ENCODE assay signal across 7 cellular contexts in the genomic region with DNA sequence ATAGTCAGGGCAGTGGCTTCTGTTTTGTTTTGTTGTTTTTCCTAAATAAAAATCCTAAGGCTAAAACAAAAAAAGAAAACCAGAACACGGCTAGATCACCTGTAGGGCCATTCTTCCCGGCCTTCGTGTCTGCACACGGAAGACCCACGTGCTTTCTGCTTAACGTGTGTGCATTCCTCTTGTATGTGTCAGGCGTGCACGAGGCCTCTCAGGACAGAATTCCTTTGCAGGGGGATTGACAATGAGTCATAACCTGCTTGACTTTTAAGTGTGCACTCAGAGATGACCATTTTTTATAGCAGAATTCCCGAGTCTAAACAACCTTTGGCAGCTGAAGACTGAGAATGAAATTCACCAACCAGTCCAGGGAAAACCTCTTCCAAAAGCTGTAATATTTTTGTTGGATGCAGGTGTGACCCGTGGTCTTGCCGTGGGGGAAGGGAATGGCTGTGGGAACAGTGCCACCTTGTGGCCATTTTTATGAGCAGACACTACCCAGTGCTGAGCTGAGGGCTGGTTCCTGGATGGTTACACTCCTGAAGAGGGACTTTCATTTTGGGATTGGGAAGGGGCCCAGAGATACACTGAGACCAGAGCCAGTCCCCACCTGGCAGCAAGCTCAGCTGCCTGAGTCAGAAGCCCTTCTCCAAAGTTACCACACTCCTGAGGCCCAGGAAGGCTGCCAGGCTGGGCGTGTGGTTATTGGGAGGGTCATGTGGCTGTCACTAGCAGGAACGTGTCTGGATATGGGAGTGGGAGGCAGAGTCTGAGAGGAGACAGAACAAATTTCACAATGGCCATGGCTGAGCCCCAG. TPM values are rescaled to one million over a fixed set of nuclear protein-coding genes. Genes with fewer than 3 reads are reported as not detected.
DNase-seq lines count a peak whose midpoint lies in the region; ATAC-seq and TF ChIP-seq lines count a peak whose summit lies in the region.

No MANE protein-coding gene starts in this region.

- DNase-seq in GM12865 (ENCODE audit: low read depth) (peak; percentile 73), NCI-H2227 treated with DMSO at 0.1 percent for 48 hours (lab: John Stamatoyannopoulos, UW) (peak; percentile 72), lower leg skin (ENCODE audit: low spot score in 2 of 2) (peak; percentile 96 to 98)
- peak; percentile 90 for DNase-seq in activated CD4-positive, alpha-beta T cell treated with anti-CD3 and anti-CD28 coated beads, Interleukin-2, amount 10 ng/mL, durations not matched to agents 24 days and 14 days
- peak; percentile 34 to 55 for DNase-seq in stimulated activated CD4-positive, alpha-beta T cell treated with anti-CD3 and anti-CD28 coated beads, Interleukin-4, amount 100 ng/mL, for 4 hours

- TF ChIP-seq CTCF in GM12865 (IDR thresholded peaks at IDR 0.05; ENCODE audit: insufficient read depth, low read depth, low read length, missing control alignments) (peak; percentile 79), lower leg skin (IDR thresholded peaks at IDR 0.05) (peak in 1 of 3 donors; percentile 71)

- no peak overlapping the region for H3K4me3 Mint-ChIP-seq in activated CD4-positive, alpha-beta T cell treated with anti-CD3 and anti-CD28 coated beads, Interleukin-2, amount 10 ng/mL, durations not matched to agents 24 days and 14 days
- H3K4me3 Mint-ChIP-seq in dendritic cell treated with granulocyte-macrophage colony-stimulating factor and Interleukin-4, amounts not matched to agents 40 ng/mL and 50 ng/mL, for 4 days: no peak overlapping the region

- no peaks in the 10 kb centered on the region for H3K36me3 Mint-ChIP-seq in activated CD4-positive, alpha-beta T cell treated with anti-CD3 and anti-CD28 coated beads, Interleukin-2, amount 10 ng/mL, durations not matched to agents 24 days and 14 days (ENCODE audit: low read depth)
- no peaks in the 10 kb centered on the region for H3K36me3 Mint-ChIP-seq in dendritic cell treated with granulocyte-macrophage colony-stimulating factor and Interleukin-4, amounts not matched to agents 40 ng/mL and 50 ng/mL, for 4 days (ENCODE audit: low read depth)

- H3K27me3 Mint-ChIP-seq in activated CD4-positive, alpha-beta T cell treated with anti-CD3 and anti-CD28 coated beads, Interleukin-2, amount 10 ng/mL, durations not matched to agents 24 days and 14 days: peaks cover 16% of the 10 kb centered on the region
- H3K27me3 Mint-ChIP-seq in dendritic cell treated with granulocyte-macrophage colony-stimulating factor and Interleukin-4, amounts not matched to agents 40 ng/mL and 50 ng/mL, for 4 days: no peaks in the 10 kb centered on the region

- intact Hi-C loops in activated CD4-positive, alpha-beta T cell treated with anti-CD3 and anti-CD28 coated beads, Interleukin-2, amount 10 ng/mL, durations not matched to agents 24 days and 14 days (cut with micrococcal nuclease): loop anchor here (1.0 to 5.0 kb wide), 2 partner anchors 113 to 257 kb away; no protein-coding TSS in a partner anchor
- intact Hi-C loops in dendritic cell treated with granulocyte-macrophage colony-stimulating factor and Interleukin-4, amounts not matched to agents 40 ng/mL and 50 ng/mL, for 4 days (cut with micrococcal nuclease): loop anchor here (1.0 kb wide), 2 partner anchors 113 to 246 kb away; no protein-coding TSS in a partner anchor
- intact Hi-C loops in lower leg skin (cut with DNase I; ENCODE audit: low total_unique reads): loop anchor here (5.0 to 10.0 kb wide), 2 partner anchors 109 to 247 kb away; no protein-coding TSS in a partner anchor

- H3K9me3 Mint-ChIP-seq in activated CD4-positive, alpha-beta T cell treated with anti-CD3 and anti-CD28 coated beads, Interleukin-2, amount 10 ng/mL, durations not matched to agents 24 days and 14 days: no peaks in the 10 kb centered on the region
- H3K9me3 Mint-ChIP-seq in dendritic cell treated with granulocyte-macrophage colony-stimulating factor and Interleukin-4, amounts not matched to agents 40 ng/mL and 50 ng/mL, for 4 days: peaks cover 14% of the 10 kb centered on the region

- ATAC-seq in HG02885 (IDR thresholded peaks at IDR 0.05; ENCODE audit: poor library complexity, unreplicated experiment): peak; percentile 74

- H3K4me3 ChIP-seq in GM12865 (ENCODE audit: low read depth, low read length): no peak overlapping the region
- H3K4me3 ChIP-seq in lower leg skin (ENCODE audit: low read depth, poor library complexity, severe bottlenecking): no peak overlapping the region

- peaks cover 19% of the 10 kb centered on the region for H3K4me1 Mint-ChIP-seq in activated CD4-positive, alpha-beta T cell treated with anti-CD3 and anti-CD28 coated beads, Interleukin-2, amount 10 ng/mL, durations not matched to agents 24 days and 14 days
- H3K4me1 Mint-ChIP-seq in dendritic cell treated with granulocyte-macrophage colony-stimulating factor and Interleukin-4, amounts not matched to agents 40 ng/mL and 50 ng/mL, for 4 days (ENCODE audit: low read depth): peaks cover 39% of the 10 kb centered on the region

- H3K27ac Mint-ChIP-seq in activated CD4-positive, alpha-beta T cell treated with anti-CD3 and anti-CD28 coated beads, Interleukin-2, amount 10 ng/mL, durations not matched to agents 24 days and 14 days: peak overlapping the region; percentile 2
- H3K27ac Mint-ChIP-seq in dendritic cell treated with granulocyte-macrophage colony-stimulating factor and Interleukin-4, amounts not matched to agents 40 ng/mL and 50 ng/mL, for 4 days: peak overlapping the region; percentile 9

- TF ChIP-seq POLR2A in lower leg skin (IDR thresholded peaks at IDR 0.05): no peak

- WGBS in lower leg skin, 2 donors: 6 to 8% methylated on average over 13 of the region's 13 CpGs

RNA-seq across cellular contexts. Expression of gene DKK3, which starts 35.7 kb away (rescaled TPM):
- total RNA-seq in activated CD4-positive, alpha-beta T cell treated with anti-CD3 and anti-CD28 coated beads, Interleukin-2, amount 10 ng/mL, durations not matched to agents 24 days and 14 days: not detected in 2 replicates
- 100 to 1,000 TPM in 3 of 4 donors, 10 to 100 TPM in 1; 78.5 to 175 (median 121) TPM for total RNA-seq in lower leg skin

Comparison
In these comparisons a context has a peak if more than half of its experiments do, and no peak if none do; other contexts are left out.
1. DNase-seq: peak in every context shown above with its lines; median percentile 97 in lower leg skin; 90 in activated CD4-positive, alpha-beta T cell treated with anti-CD3 and anti-CD28 coated beads, Interleukin-2, amount 10 ng/mL, durations not matched to agents 24 days and 14 days; 73 in GM12865; 72 in NCI-H2227 treated with DMSO at 0.1 percent for 48 hours; 44 in stimulated activated CD4-positive, alpha-beta T cell treated with anti-CD3 and anti-CD28 coated beads, Interleukin-4, amount 100 ng/mL, for 4 hours.
2. RNA of gene DKK3, which starts 35.7 kb away (total RNA-seq): 78.5 to 175 TPM in lower leg skin; not detected in activated CD4-positive, alpha-beta T cell treated with anti-CD3 and anti-CD28 coated beads, Interleukin-2, amount 10 ng/mL, durations not matched to agents 24 days and 14 days; every median in the first group is over 10 times any median in the second.